Comparison of ENCODE assay signal across 8 cellular contexts in the genomic region with DNA sequence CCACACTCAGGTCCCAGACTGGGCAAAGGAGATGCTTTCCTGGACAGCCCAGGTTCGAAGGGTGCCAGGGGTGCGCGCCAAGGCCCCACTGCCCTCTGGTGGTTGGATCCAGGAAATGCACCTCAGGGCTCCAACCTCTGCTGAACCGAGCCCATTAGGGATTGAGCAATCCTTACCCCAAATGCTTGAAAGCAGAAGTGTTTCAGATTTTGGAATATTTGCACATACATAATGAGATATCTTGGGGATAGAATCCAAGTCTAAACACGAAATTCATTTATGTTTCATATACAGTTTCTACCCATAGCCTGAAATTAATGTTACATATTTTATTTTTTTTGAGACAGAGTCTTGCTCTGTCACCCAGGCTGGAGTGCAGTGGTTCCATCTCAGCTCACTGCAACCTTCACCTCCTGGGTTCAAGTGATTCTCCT. TPM values are rescaled to one million over a fixed set of nuclear protein-coding genes. Genes with fewer than 3 reads are reported as not detected.
A peak's percentile ranks its signal among the peaks of the same experiment; 100 is the strongest.
DNase-seq lines count a peak whose midpoint lies in the region; ATAC-seq and TF ChIP-seq lines count a peak whose summit lies in the region.

No MANE protein-coding gene starts in this region.

- H2BK15ac ChIP-seq in neuronal stem cell (ENCODE audit: low read length): no peak overlapping the region

- WGBS in neuronal stem cell (ENCODE audit: extremely low coverage in 2 of 2, insufficient read length in 2 of 2, insufficient replicate concordance in 1 of 2), 2 donors: no CpG with 5 or more reads among the region's 5 CpGs
- WGBS in suprapubic skin: 1% methylated on average over 5 of the region's 5 CpGs

- H3K9me3 Mint-ChIP-seq in activated T-cell treated with anti-CD3 and anti-CD28 coated beads, Interleukin-2, amount 50 U/mL, for 4 hours: no peaks in the 10 kb centered on the region

- TF ChIP-seq CTCF in Panc1 (IDR thresholded peaks at IDR 0.05) (peak; percentile 98), suprapubic skin (IDR thresholded peaks at IDR 0.05) (peak; percentile 97 to 98)

- H2BK12ac ChIP-seq in neuronal stem cell (ENCODE audit: low read length): no peak overlapping the region

- no peaks in the 10 kb centered on the region for H3K4me1 Mint-ChIP-seq in activated T-cell treated with anti-CD3 and anti-CD28 coated beads, Interleukin-2, amount 50 U/mL, for 4 hours (ENCODE audit: low read depth)

- in situ Hi-C loops in Panc1 (cut with HindIII; ENCODE audit: low pct_unique_long_range_greater_than_20kb, low sequenced_read_pairs): no loop called here

- H3K27ac ChIP-seq in Panc1 (ENCODE audit: low read length): no peak overlapping the region
- H3K27ac ChIP-seq in neuronal stem cell (replicated peaks; ENCODE audit: low read length): no peak overlapping the region
- H3K27ac ChIP-seq in suprapubic skin: peak overlapping the region; percentile 79

- no peak for TF ChIP-seq POLR2A in suprapubic skin (IDR thresholded peaks at IDR 0.05)

- peak; percentile 85 for ATAC-seq in Panc1
- peak; percentile 78 to 85 for ATAC-seq in activated T-cell treated with anti-CD3 and anti-CD28 coated beads, Interleukin-2, amount 50 U/mL, for 4 hours
- no peak for ATAC-seq in GM18861 (IDR thresholded peaks at IDR 0.05; ENCODE audit: unreplicated experiment)

- CTCF ChIA-PET in Panc1 (lab: Charles Lee): interaction anchor here (0.5 to 7.8 kb wide), 7 partner anchors 14 to 130 kb away, joined by 3 to 151 read pairs (median 3); no protein-coding TSS in a partner anchor

- H3K4me3 ChIP-seq in Panc1 (ENCODE audit: low read depth in 2 of 2, low read length in 2 of 2) (no peak overlapping the region), neuronal stem cell (ENCODE audit: low read length in 2 of 2) (no peak overlapping the region), suprapubic skin (no peak overlapping the region)

- no peak overlapping the region for H3K23ac ChIP-seq in neuronal stem cell (ENCODE audit: low read depth, low read length, poor library complexity)

- H4K91ac ChIP-seq in neuronal stem cell (ENCODE audit: low read depth, low read length, poor library complexity): no peak overlapping the region

- no peaks in the 10 kb centered on the region for H3K36me3 Mint-ChIP-seq in activated T-cell treated with anti-CD3 and anti-CD28 coated beads, Interleukin-2, amount 50 U/mL, for 4 hours (ENCODE audit: insufficient read depth)

- H3K9me3 ChIP-seq in Panc1 (ENCODE audit: control insufficient read depth, insufficient read depth, low read depth, low read length): no peaks in the 10 kb centered on the region
- no peaks in the 10 kb centered on the region for H3K9me3 ChIP-seq in neuronal stem cell (replicated peaks in 1 of 2; ENCODE audit: control insufficient read depth in 2 of 2, insufficient read depth in 1 of 2, low read depth in 1 of 2, low read length in 2 of 2)
- no peaks in the 10 kb centered on the region for H3K9me3 ChIP-seq in suprapubic skin

- peak; percentile 70 for DNase-seq in DMS153 (lab: John Stamatoyannopoulos, UW)
- DNase-seq in HuH-7 (ENCODE audit: low spot score): peak; percentile 91
- peak; percentile 65 for DNase-seq in Panc1 (ENCODE audit: low read depth, low spot score)
- DNase-seq in activated T-cell treated with anti-CD3 and anti-CD28 coated beads, Interleukin-2, amount 50 U/mL, for 4 hours: peak; percentile 70
- peak; percentile 81 for DNase-seq in fibroblast of peridontal ligament (ENCODE audit: extremely low read depth)
- peak; percentile 63 for DNase-seq in neuronal stem cell (ENCODE audit: low spot score)
- peak; percentile 85 to 91 for DNase-seq in suprapubic skin (ENCODE audit: low spot score in 2 of 2)

- no peak overlapping the region for H4K8ac ChIP-seq in neuronal stem cell (ENCODE audit: low read depth, low read length)

- BruUV-seq in Panc1 (replicated peaks; lab: Mats Ljungman, UMichigan): no TSS peak

- H3K18ac ChIP-seq in neuronal stem cell (ENCODE audit: low read length): no peak overlapping the region

- POLR2A ChIA-PET in Panc1 (lab: Charles Lee): interaction anchor here (0.6 kb wide), 1 partner anchor 66 kb away, joined by 3 read pairs; no protein-coding TSS in a partner anchor

- H2AK5ac ChIP-seq in neuronal stem cell (ENCODE audit: low read depth, low read length): no peak overlapping the region

- no peaks in the 10 kb centered on the region for H3K27me3 Mint-ChIP-seq in activated T-cell treated with anti-CD3 and anti-CD28 coated beads, Interleukin-2, amount 50 U/mL, for 4 hours (ENCODE audit: low read depth)

- H3K4me2 ChIP-seq in neuronal stem cell (ENCODE audit: insufficient read depth, low read length, poor library complexity, severe bottlenecking): no peak overlapping the region

- H3K27me3 ChIP-seq in Panc1 (ENCODE audit: control insufficient read depth, insufficient read depth, low read length) (no peaks in the 10 kb centered on the region), neuronal stem cell (ENCODE audit: control insufficient read depth in 3 of 3, insufficient read depth in 3 of 3, low read depth in 1 of 3, low read length in 3 of 3) (no peaks in the 10 kb centered on the region), suprapubic skin (no peaks in the 10 kb centered on the region)

- TF ChIP-seq EP300 in suprapubic skin (IDR thresholded peaks at IDR 0.05): no peak

- H3K4me1 ChIP-seq in Panc1 (ENCODE audit: control insufficient read depth, insufficient read depth, low read length): peaks cover 13% of the 10 kb centered on the region
- peaks cover 20 to 24% of the 10 kb centered on the region in 2 donors for H3K4me1 ChIP-seq in neuronal stem cell (ENCODE audit: control insufficient read depth in 2 of 2, insufficient read depth in 1 of 2, low read depth in 1 of 2, low read length in 2 of 2)
- H3K4me1 ChIP-seq in suprapubic skin: peaks cover 36% of the 10 kb centered on the region

- H2AFZ ChIP-seq in neuronal stem cell (ENCODE audit: low read length): no peak overlapping the region

- intact Hi-C loops in Panc1 (cut with micrococcal nuclease; ENCODE audit: unreplicated experiment): loop anchor here (1.0 kb wide), 1 partner anchor 53 kb away; no protein-coding TSS in a partner anchor

- H3K4ac ChIP-seq in neuronal stem cell (ENCODE audit: low read length): no peak overlapping the region

- H3K4me3 Mint-ChIP-seq in activated T-cell treated with anti-CD3 and anti-CD28 coated beads, Interleukin-2, amount 50 U/mL, for 4 hours: no peak overlapping the region

- no peak overlapping the region for H2BK5ac ChIP-seq in neuronal stem cell (ENCODE audit: low read length)

- H2BK120ac ChIP-seq in neuronal stem cell (ENCODE audit: low read depth, low read length): no peak overlapping the region

- no peak overlapping the region for H3K14ac ChIP-seq in neuronal stem cell (ENCODE audit: low read length)

- H3K9ac ChIP-seq in neuronal stem cell (ENCODE audit: low read depth, low read length, poor library complexity): no peak overlapping the region

- no peaks in the 10 kb centered on the region for H3K79me1 ChIP-seq in neuronal stem cell (ENCODE audit: low read depth, low read length)

- no peaks in the 10 kb centered on the region for H3K36me3 ChIP-seq in Panc1 (ENCODE audit: control insufficient read depth, insufficient read depth, low read length)
- no peaks in the 10 kb centered on the region for H3K36me3 ChIP-seq in neuronal stem cell (replicated peaks in 1 of 2; ENCODE audit: control insufficient read depth in 2 of 2, insufficient read depth in 2 of 2, low read length in 2 of 2)
- H3K36me3 ChIP-seq in suprapubic skin: peaks cover 13% of the 10 kb centered on the region

RNA-seq across cellular contexts. Expression of gene SLC9A1, which starts 57.4 kb away (rescaled TPM):
- 31.3 TPM for total RNA-seq in Panc1 (2021; ENCODE audit: unreplicated experiment)
- 40.2 TPM for polyA plus RNA-seq in Panc1 (2012; ENCODE audit: insufficient read length)
- total RNA-seq in activated T-cell treated with anti-CD3 and anti-CD28 coated beads, Interleukin-2, amount 50 U/mL, for 4 hours: 10 to 100 TPM; 19.8 to 21.0 (median 19.8) TPM
- polyA plus RNA-seq in neuronal stem cell (2013, experiment 1 of 2): 9.4 TPM
- polyA plus RNA-seq in neuronal stem cell (2013, experiment 2 of 2): 9.4 TPM
- 10 to 100 TPM; 18.1 to 28.1 (median 25.2) TPM for total RNA-seq in suprapubic skin
